26 cellular contexts compared by ENCODE assay signal in genomic region chr12:44618960-44619359, GRCh38.
DNase-seq lines count a peak whose midpoint lies in the region; ATAC-seq and TF ChIP-seq lines count a peak whose summit lies in the region.
"Had no signal": no experiment of that assay in that cellular context is flagged by ENCODE, and none has a peak within 500 bp of the region (broad histone marks: within the 10 kb centered on the region; RNA-seq: fewer than 3 reads in every experiment).

No MANE protein-coding gene starts in this region.

- H3K27ac Mint-ChIP-seq in activated CD8-positive, alpha-beta T cell treated with anti-CD3 and anti-CD28 coated beads for 36 hours = no peak overlapping the region
- H3K27ac Mint-ChIP-seq: activated naive CD8-positive, alpha-beta T cell treated with anti-CD3 and anti-CD28 coated beads for 36 hours; nephron; T-helper 1 cell treated with Interleukin-12 subunit alpha and Interleukin-12 subunit beta and Interleukin-4 antibody, amounts not matched to agents 30 μg/mL and 1 μg/mL, for 36 hours had no signal

- no peak overlapping the region for H3K4me3 Mint-ChIP-seq in activated CD8-positive, alpha-beta T cell treated with anti-CD3 and anti-CD28 coated beads for 36 hours
- H3K4me3 Mint-ChIP-seq: activated naive CD8-positive, alpha-beta T cell treated with anti-CD3 and anti-CD28 coated beads for 36 hours; nephron; T-helper 1 cell treated with Interleukin-12 subunit alpha and Interleukin-12 subunit beta and Interleukin-4 antibody, amounts not matched to agents 30 μg/mL and 1 μg/mL, for 36 hours had no signal

- H3K9me3 Mint-ChIP-seq in activated CD8-positive, alpha-beta T cell treated with anti-CD3 and anti-CD28 coated beads for 36 hours = no peaks in the 10 kb centered on the region
- H3K9me3 Mint-ChIP-seq: activated naive CD8-positive, alpha-beta T cell treated with anti-CD3 and anti-CD28 coated beads for 36 hours; nephron; T-helper 1 cell treated with Interleukin-12 subunit alpha and Interleukin-12 subunit beta and Interleukin-4 antibody, amounts not matched to agents 30 μg/mL and 1 μg/mL, for 36 hours had no signal

- TF ChIP-seq CTCF in esophagus squamous epithelium (IDR thresholded peaks at IDR 0.05) (no peak), RWPE1 (conservative IDR thresholded peaks at IDR 0.05; ENCODE audit: low read depth) (no peak)
- TF ChIP-seq CTCF in activated CD8-positive, alpha-beta T cell treated with anti-CD3 and anti-CD28 coated beads for 36 hours (IDR thresholded peaks at IDR 0.05) = no peak

- no peak for ATAC-seq in activated CD8-positive, alpha-beta T cell treated with anti-CD3 and anti-CD28 coated beads for 36 hours
- ATAC-seq: mucosa of descending colon, pancreas had no signal

- no peaks in the 10 kb centered on the region for H3K9me3 ChIP-seq in ectodermal cell (ENCODE audit: control insufficient read depth, low read length)
- H3K9me3 ChIP-seq in esophagus squamous epithelium = no peaks in the 10 kb centered on the region
- H3K9me3 ChIP-seq: ascending aorta, BLaER1, mucosa of descending colon, pancreas, stomach, transverse colon had no signal

- H3K4me3 ChIP-seq in H7 (ENCODE audit: insufficient read depth, low read depth, low read length) = no peak overlapping the region
- H3K4me3 ChIP-seq in ectodermal cell (ENCODE audit: insufficient read depth, low read depth, low read length) = no peak overlapping the region
- H3K4me3 ChIP-seq in esophagus squamous epithelium = no peak overlapping the region
- H3K4me3 ChIP-seq: ascending aorta, BLaER1, mucosa of descending colon, pancreas, stomach, transverse colon had no signal

- no peaks in the 10 kb centered on the region for H3K36me3 ChIP-seq in H7 (replicated peaks; ENCODE audit: control insufficient read depth, insufficient read depth, low read length)
- H3K36me3 ChIP-seq in ectodermal cell (ENCODE audit: control insufficient read depth, insufficient read depth, low read length) = no peaks in the 10 kb centered on the region
- H3K36me3 ChIP-seq in esophagus squamous epithelium = no peaks in the 10 kb centered on the region
- H3K36me3 ChIP-seq: ascending aorta, BLaER1, pancreas, stomach, transverse colon had no signal

- POLR2A ChIA-PET in activated CD8-positive, alpha-beta T cell treated with anti-CD3 and anti-CD28 coated beads for 36 hours (lab: Charles Lee) = no interaction called here
- POLR2A ChIA-PET in RWPE1 (lab: Yijun Ruan, JAX; ENCODE audit: low non-redundant PET) = no interaction called here

- intact Hi-C loops in esophagus squamous epithelium (cut with DNase I) = no loop called here
- intact Hi-C loops in activated CD8-positive, alpha-beta T cell treated with anti-CD3 and anti-CD28 coated beads for 36 hours (cut with micrococcal nuclease) = no loop called here

- DNase-seq in H7 (peak; percentile 6), NCI-H1436 (lab: John Stamatoyannopoulos, UW) (peak; percentile 71), NCI-H774 (lab: John Stamatoyannopoulos, UW) (peak; percentile 33), esophagus squamous epithelium (lab: John Stamatoyannopoulos, UW) (no peak), RWPE1 (ENCODE audit: low spot score) (no peak)
- no peak for DNase-seq in activated CD8-positive, alpha-beta T cell treated with anti-CD3 and anti-CD28 coated beads for 36 hours
- DNase-seq: activated CD4-positive, alpha-beta T cell treated with anti-CD3 and anti-CD28 coated beads for 4 hours; activated CD8-positive, alpha-beta memory T cell treated with anti-CD3 and anti-CD28 coated beads for 24 hours; activated effector memory CD4-positive, alpha-beta T cell treated with Interleukin-2 at 50 U/mL for 16 hours; activated naive CD8-positive, alpha-beta T cell treated with anti-CD3 and anti-CD28 coated beads for 36 hours; cortex of kidney; DMS79 treated with DMSO at 0.1 percent for 48 hours; IMR-90; mucosa of descending colon; NCI-H446 treated with DMSO at 0.1 percent for 48 hours; pancreas; retina; small intestine; stimulated activated CD4-positive, alpha-beta T cell treated with anti-CD3 and anti-CD28 coated beads, Interleukin-1b, Interleukin-23, amount 100 ng/mL, for 48 hours; stomach; transverse colon had no signal

- peak overlapping the region; percentile 62 for H3K27ac ChIP-seq in ectodermal cell (ENCODE audit: insufficient read depth, low read depth, low read length, poor library complexity, severe bottlenecking)
- no peak overlapping the region for H3K27ac ChIP-seq in esophagus squamous epithelium
- no peak overlapping the region for H3K27ac ChIP-seq in RWPE1
- H3K27ac ChIP-seq: ascending aorta, BLaER1, pancreas, stomach, transverse colon had no signal

- TF ChIP-seq POLR2A in esophagus squamous epithelium (IDR thresholded peaks at IDR 0.05) = no peak

- 78 to 87% methylated on average over 5 of the region's 5 CpGs for WGBS in ectodermal cell, 2 experiments
- WGBS in esophagus squamous epithelium, 2 donors = 66 to 74% methylated on average over 5 of the region's 5 CpGs

- H3K27me3 ChIP-seq in H7 (ENCODE audit: control insufficient read depth, insufficient read depth, low read length) (no peaks in the 10 kb centered on the region), ectodermal cell (ENCODE audit: control insufficient read depth, insufficient read depth, low read length, poor library complexity, severe bottlenecking) (no peaks in the 10 kb centered on the region), esophagus squamous epithelium (no peaks in the 10 kb centered on the region)
- H3K27me3 ChIP-seq: ascending aorta, BLaER1, pancreas, stomach, transverse colon had no signal

- peaks cover 2% of the 10 kb centered on the region for H3K36me3 Mint-ChIP-seq in activated CD8-positive, alpha-beta T cell treated with anti-CD3 and anti-CD28 coated beads for 36 hours (ENCODE audit: low read depth)

- CTCF ChIA-PET in activated CD8-positive, alpha-beta T cell treated with anti-CD3 and anti-CD28 coated beads for 36 hours (lab: Charles Lee) = interaction anchor here (1.2 to 1.3 kb wide), 2 partner anchors 12 to 14 kb away, joined by 5 to 6 read pairs; no protein-coding TSS in a partner anchor
- CTCF ChIA-PET in RWPE1 (lab: Yijun Ruan, JAX) = interaction anchor here (0.5 kb wide), 1 partner anchor 691 kb away, joined by 3 read pairs; no protein-coding TSS in a partner anchor

- H3K4me1 ChIP-seq in ectodermal cell (ENCODE audit: control insufficient read depth, insufficient read depth, low read length) = peaks cover 13% of the 10 kb centered on the region
- no peaks in the 10 kb centered on the region for H3K4me1 ChIP-seq in esophagus squamous epithelium
- H3K4me1 ChIP-seq: ascending aorta, BLaER1, pancreas, stomach, transverse colon had no signal

- H3K27me3 Mint-ChIP-seq in activated CD8-positive, alpha-beta T cell treated with anti-CD3 and anti-CD28 coated beads for 36 hours = no peaks in the 10 kb centered on the region
- H3K27me3 Mint-ChIP-seq: activated naive CD8-positive, alpha-beta T cell treated with anti-CD3 and anti-CD28 coated beads for 36 hours had no signal

- H3K4me1 Mint-ChIP-seq in activated CD8-positive, alpha-beta T cell treated with anti-CD3 and anti-CD28 coated beads for 36 hours (ENCODE audit: low read depth) = peaks cover 18% of the 10 kb centered on the region
- H3K4me1 Mint-ChIP-seq: nephron had no signal

Comparison
In these comparisons a context has a peak if more than half of its experiments do, and no peak if none do; other contexts are left out.
1. DNase-seq: peak in H7 (single experiment), NCI-H1436 (single experiment) and NCI-H774 (single experiment); none in esophagus squamous epithelium (single experiment), activated CD8-positive, alpha-beta T cell treated with anti-CD3 and anti-CD28 coated beads for 36 hours (single experiment) and RWPE1 (single experiment).